Comparison of ENCODE assay signal across 3 cellular contexts in genomic region chr7:139115104-139115503, GRCh38.
TF ChIP-seq lines count a peak whose summit lies in the region.

No MANE protein-coding gene starts in this region.

TF ChIP-seq in HepG2, 621 proteins besides CTCF, POLR2A, EP300 and RAD21:
- TF ChIP-seq RAD51 (IDR thresholded peaks at IDR 0.05; ENCODE audit: borderline replicate concordance), result no peak
- TF ChIP-seq ATF7 (IDR thresholded peaks at IDR 0.05), result peak; percentile 25; the same call in 1 of the 2 replicates
- TF ChIP-seq ATF7 (CRISPR knock-in tag; IDR thresholded peaks at IDR 0.05), result no peak
- TF ChIP-seq, protein P1, sequence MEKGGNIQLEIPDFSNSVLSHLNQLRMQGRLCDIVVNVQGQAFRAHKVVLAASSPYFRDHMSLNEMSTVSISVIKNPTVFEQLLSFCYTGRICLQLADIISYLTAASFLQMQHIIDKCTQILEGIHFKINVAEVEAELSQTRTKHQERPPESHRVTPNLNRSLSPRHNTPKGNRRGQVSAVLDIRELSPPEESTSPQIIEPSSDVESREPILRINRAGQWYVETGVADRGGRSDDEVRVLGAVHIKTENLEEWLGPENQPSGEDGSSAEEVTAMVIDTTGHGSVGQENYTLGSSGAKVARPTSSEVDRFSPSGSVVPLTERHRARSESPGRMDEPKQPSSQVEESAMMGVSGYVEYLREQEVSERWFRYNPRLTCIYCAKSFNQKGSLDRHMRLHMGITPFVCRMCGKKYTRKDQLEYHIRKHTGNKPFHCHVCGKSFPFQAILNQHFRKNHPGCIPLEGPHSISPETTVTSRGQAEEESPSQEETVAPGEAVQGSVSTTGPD (CRISPR knock-in tag; IDR thresholded peaks at IDR 0.05), result no peak
- no peak for TF ChIP-seq ZNF709 (CRISPR knock-in tag; IDR thresholded peaks at IDR 0.05)
- TF ChIP-seq, protein P2, sequence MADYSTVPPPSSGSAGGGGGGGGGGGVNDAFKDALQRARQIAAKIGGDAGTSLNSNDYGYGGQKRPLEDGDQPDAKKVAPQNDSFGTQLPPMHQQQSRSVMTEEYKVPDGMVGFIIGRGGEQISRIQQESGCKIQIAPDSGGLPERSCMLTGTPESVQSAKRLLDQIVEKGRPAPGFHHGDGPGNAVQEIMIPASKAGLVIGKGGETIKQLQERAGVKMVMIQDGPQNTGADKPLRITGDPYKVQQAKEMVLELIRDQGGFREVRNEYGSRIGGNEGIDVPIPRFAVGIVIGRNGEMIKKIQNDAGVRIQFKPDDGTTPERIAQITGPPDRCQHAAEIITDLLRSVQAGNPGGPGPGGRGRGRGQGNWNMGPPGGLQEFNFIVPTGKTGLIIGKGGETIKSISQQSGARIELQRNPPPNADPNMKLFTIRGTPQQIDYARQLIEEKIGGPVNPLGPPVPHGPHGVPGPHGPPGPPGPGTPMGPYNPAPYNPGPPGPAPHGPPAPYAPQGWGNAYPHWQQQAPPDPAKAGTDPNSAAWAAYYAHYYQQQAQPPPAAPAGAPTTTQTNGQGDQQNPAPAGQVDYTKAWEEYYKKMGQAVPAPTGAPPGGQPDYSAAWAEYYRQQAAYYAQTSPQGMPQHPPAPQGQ (CRISPR knock-in tag; IDR thresholded peaks at IDR 0.05; ENCODE audit: borderline replicate concordance), result no peak

TF ChIP-seq in IMR-90, 13 proteins besides CTCF, POLR2A, EP300 and RAD21:
- TF ChIP-seq RCOR1 (IDR thresholded peaks at IDR 0.05; ENCODE audit: insufficient replicate concordance, low read length) (no peak), RFX5 (IDR thresholded peaks at IDR 0.05; ENCODE audit: low read depth, low read length) (no peak), BHLHE40 (IDR thresholded peaks at IDR 0.05; ENCODE audit: low read depth, low read length) (no peak), CEBPB (IDR thresholded peaks at IDR 0.05; ENCODE audit: low read depth, low read length) (0 out of 2 replicates have a peak, but pooled peaks have one; percentile 4)
- TF ChIP-seq, protein P3, sequence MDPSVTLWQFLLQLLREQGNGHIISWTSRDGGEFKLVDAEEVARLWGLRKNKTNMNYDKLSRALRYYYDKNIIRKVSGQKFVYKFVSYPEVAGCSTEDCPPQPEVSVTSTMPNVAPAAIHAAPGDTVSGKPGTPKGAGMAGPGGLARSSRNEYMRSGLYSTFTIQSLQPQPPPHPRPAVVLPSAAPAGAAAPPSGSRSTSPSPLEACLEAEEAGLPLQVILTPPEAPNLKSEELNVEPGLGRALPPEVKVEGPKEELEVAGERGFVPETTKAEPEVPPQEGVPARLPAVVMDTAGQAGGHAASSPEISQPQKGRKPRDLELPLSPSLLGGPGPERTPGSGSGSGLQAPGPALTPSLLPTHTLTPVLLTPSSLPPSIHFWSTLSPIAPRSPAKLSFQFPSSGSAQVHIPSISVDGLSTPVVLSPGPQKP (IDR thresholded peaks at IDR 0.05; ENCODE audit: borderline replicate concordance, low read depth, low read length), result no peak

TF ChIP-seq in K562, 482 proteins besides CTCF, POLR2A, EP300 and RAD21:
- TF ChIP-seq, protein P4, sequence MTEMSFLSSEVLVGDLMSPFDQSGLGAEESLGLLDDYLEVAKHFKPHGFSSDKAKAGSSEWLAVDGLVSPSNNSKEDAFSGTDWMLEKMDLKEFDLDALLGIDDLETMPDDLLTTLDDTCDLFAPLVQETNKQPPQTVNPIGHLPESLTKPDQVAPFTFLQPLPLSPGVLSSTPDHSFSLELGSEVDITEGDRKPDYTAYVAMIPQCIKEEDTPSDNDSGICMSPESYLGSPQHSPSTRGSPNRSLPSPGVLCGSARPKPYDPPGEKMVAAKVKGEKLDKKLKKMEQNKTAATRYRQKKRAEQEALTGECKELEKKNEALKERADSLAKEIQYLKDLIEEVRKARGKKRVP (CRISPR knock-in tag; IDR thresholded peaks at IDR 0.05), result 0 out of 2 replicates have a peak, but pooled peaks have one; percentile 29
- TF ChIP-seq, protein P5, sequence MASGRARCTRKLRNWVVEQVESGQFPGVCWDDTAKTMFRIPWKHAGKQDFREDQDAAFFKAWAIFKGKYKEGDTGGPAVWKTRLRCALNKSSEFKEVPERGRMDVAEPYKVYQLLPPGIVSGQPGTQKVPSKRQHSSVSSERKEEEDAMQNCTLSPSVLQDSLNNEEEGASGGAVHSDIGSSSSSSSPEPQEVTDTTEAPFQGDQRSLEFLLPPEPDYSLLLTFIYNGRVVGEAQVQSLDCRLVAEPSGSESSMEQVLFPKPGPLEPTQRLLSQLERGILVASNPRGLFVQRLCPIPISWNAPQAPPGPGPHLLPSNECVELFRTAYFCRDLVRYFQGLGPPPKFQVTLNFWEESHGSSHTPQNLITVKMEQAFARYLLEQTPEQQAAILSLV (tag; IDR thresholded peaks at IDR 0.05), result peak; percentile 21; the same call in 1 of the 2 replicates
- 0 out of 2 replicates have a peak, but pooled peaks have one; percentile 36 for TF ChIP-seq CEBPG (CRISPR knock-in tag; IDR thresholded peaks at IDR 0.05)
- peak; percentile 48 to 75; a peak in 3 of 4 replicates for TF ChIP-seq CEBPG (tag; conservative IDR thresholded peaks at IDR 0.05 in 1 of 2, IDR thresholded peaks at IDR 0.05 in 1 of 2)
- no peak for TF ChIP-seq TFAM (CRISPR knock-in tag; conservative IDR thresholded peaks at IDR 0.05)
- TF ChIP-seq ID3 (CRISPR knock-in tag; IDR thresholded peaks at IDR 0.05), result no peak
- no peak for TF ChIP-seq ID3 (tag; IDR thresholded peaks at IDR 0.05)
- TF ChIP-seq HDGF (IDR thresholded peaks at IDR 0.05), result no peak
- peak; percentile 63 for TF ChIP-seq CEBPB (tag; IDR thresholded peaks at IDR 0.05)
- TF ChIP-seq, protein P6, sequence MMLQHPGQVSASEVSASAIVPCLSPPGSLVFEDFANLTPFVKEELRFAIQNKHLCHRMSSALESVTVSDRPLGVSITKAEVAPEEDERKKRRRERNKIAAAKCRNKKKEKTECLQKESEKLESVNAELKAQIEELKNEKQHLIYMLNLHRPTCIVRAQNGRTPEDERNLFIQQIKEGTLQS (IDR thresholded peaks at IDR 0.05), result peak; percentile 66
- TF ChIP-seq, protein P6 (CRISPR knock-in tag; conservative IDR thresholded peaks at IDR 0.05), result no peak
- no peak for TF ChIP-seq NFIX (CRISPR knock-in tag; IDR thresholded peaks at IDR 0.05; ENCODE audit: low read depth)
- TF ChIP-seq HSF4 (CRISPR knock-in tag; IDR thresholded peaks at IDR 0.05; ENCODE audit: borderline replicate concordance), result no peak
- TF ChIP-seq ZSCAN32 (CRISPR knock-in tag; IDR thresholded peaks at IDR 0.05), result 0 out of 2 replicates have a peak, but pooled peaks have one; percentile 45
- no peak for TF ChIP-seq SP1 (CRISPR knock-in tag; IDR thresholded peaks at IDR 0.05)
TF ChIP-seq in K562: peak in this region for 6.
